8 cellular contexts compared by ENCODE assay signal in the genomic region with DNA sequence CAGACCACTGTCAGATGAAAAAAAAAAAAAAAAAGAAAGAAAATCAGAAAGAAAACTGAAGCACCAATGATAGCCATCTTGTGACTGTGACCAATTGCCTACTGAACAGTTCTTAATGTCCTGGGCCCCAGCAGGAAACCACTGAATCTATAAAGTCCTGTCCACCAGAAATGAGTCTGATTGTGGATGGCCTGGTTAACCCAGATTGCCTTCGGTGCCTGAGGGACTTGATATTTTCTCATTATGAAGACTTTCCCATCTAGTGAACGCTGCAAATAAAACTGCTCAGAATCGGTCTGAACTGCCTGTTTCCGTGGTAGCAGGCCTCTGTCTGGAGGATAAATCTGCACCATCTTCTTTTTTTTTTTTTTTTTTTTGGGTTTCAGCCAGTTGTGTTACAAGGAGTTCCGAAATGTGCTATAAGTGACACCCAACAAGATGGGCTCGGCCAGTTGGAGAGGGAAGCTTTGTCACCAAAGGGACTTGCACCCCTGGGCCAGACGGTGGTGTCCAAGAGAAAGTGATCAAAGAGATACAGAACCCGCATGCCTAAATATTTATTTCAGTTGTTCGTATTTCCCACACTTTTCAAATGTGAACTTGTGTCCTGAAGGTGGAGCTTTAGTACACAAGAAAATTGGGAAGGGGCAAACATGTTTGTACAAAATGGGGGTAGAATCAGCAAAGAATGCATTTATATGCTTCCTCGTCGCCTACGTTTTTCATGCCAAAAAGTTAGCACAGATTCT. TPM values are rescaled to one million over a fixed set of nuclear protein-coding genes. Genes with fewer than 3 reads are reported as not detected.
DNase-seq lines count a peak whose midpoint lies in the region; ATAC-seq and TF ChIP-seq lines count a peak whose summit lies in the region.

No MANE protein-coding gene starts in this region.

- DNase-seq in DMS53 (lab: John Stamatoyannopoulos, UW) (peak; percentile 52), DMS53 treated with DMSO at 0.1 percent for 48 hours (lab: John Stamatoyannopoulos, UW; ENCODE audit: unreplicated experiment) (no peak), MV-4-11 (lab: John Stamatoyannopoulos, UW) (peak; percentile 59), dorsolateral prefrontal cortex (peak in 4 of 10 donors; percentile 44 to 63 (median 54)), retinal pigment epithelial cell (ENCODE audit: low read depth) (no peak), germinal center (ENCODE audit: low spot score) (no peak)

- H3K4me3 ChIP-seq in dorsolateral prefrontal cortex (peak overlapping the region in 26 of 59 donors; percentile 1 to 36 (median 20)), retinal pigment epithelial cell (ENCODE audit: low read length) (no peak overlapping the region)

- H3K27me3 ChIP-seq in dorsolateral prefrontal cortex, result peaks cover 0 to 21% (median 0%) of the 10 kb centered on the region in 45 donors

- no peak overlapping the region for H3K27ac ChIP-seq in dorsolateral prefrontal cortex

- ATAC-seq in HG02981 (IDR thresholded peaks at IDR 0.05; ENCODE audit: unreplicated experiment) (no peak), HG03457 (IDR thresholded peaks at IDR 0.05; ENCODE audit: unreplicated experiment) (no peak)

- intact Hi-C loops in dorsolateral prefrontal cortex (cut with DNase I), result loop anchor here (5.0 to 10.0 kb wide), 5 partner anchors 117 to 839 kb away; no protein-coding TSS in a partner anchor

- TF ChIP-seq CTCF in dorsolateral prefrontal cortex (IDR thresholded peaks at IDR 0.05 in 54 of 56, conservative IDR thresholded peaks at IDR 0.05 in 2 of 56; ENCODE audit: low read depth in 1 of 56, partially characterized antibody in 56 of 56), result peak; percentile 10 to 75 (median 54)
- TF ChIP-seq CTCF in retinal pigment epithelial cell (conservative IDR thresholded peaks at IDR 0.05; ENCODE audit: low read depth, low read length), result peak; percentile 41

RNA-seq across cellular contexts. Expression of a gene that starts 3.0 kb away (rescaled TPM):
- 10 to 100 TPM in 119 of 120 experiments, 1 to 10 TPM in 1; 9.4 to 45.3 (median 27.4) TPM for total RNA-seq in dorsolateral prefrontal cortex

Comparison
In these comparisons a context has a peak if more than half of its experiments do, and no peak if none do; other contexts are left out.
1. DNase-seq: peak in DMS53 (single experiment) and MV-4-11 (single experiment); none in DMS53 treated with DMSO at 0.1 percent for 48 hours (single experiment), retinal pigment epithelial cell (single experiment) and germinal center (single experiment).